In the genomic region with DNA sequence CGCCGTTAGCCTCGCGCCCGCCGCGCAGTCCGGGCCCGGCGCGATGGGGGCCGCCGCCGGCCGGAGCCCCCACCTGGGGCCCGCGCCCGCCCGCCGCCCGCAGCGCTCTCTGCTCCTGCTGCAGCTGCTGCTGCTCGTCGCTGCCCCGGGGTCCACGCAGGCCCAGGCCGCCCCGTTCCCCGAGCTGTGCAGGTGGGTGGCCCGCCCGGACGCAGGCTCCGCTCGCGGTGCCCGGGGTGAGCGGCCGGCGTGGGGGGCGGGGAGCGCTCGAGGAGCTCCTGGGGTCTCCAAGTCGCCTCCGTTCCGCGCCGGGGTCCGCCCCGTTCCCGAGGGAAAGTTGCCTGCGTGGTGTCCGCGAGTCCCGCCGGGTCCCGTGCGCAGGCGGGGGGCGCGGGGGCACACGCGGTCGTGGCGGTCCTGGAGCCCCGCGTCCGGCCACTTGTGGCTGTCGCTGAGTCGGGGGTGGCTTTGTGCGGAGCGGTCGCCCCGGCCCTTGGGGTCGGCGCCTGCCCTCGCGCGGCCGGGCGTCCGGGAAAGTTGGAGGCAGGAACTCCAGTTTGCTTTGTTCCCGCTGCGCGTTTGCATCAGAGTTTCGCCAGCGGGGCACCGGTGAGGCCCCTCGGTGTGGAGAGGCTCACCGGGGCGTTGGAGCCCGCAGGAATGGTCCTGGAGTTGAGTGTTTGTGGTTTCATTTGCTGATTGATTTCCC, we compare ENCODE assay signal across 2 cellular contexts.
TF ChIP-seq lines count a peak whose summit lies in the region.

No MANE protein-coding gene starts in this region.

TF ChIP-seq in SK-N-SH treated with all-trans-retinoic acid at 6 μM for 48 hours, 23 proteins besides CTCF, POLR2A, EP300 and RAD21 (continued from another document):
- TF ChIP-seq OSR1 (CRISPR knock-in tag; IDR thresholded peaks at IDR 0.05) (no peak), ESRRG (CRISPR knock-in tag; IDR thresholded peaks at IDR 0.05) (no peak), ZNF8 (CRISPR knock-in tag; IDR thresholded peaks at IDR 0.05) (no peak), ISL1 (CRISPR knock-in tag; IDR thresholded peaks at IDR 0.05) (no peak), TOX (CRISPR knock-in tag; IDR thresholded peaks at IDR 0.05; ENCODE audit: borderline replicate concordance) (no peak), ZFP30 (CRISPR knock-in tag; IDR thresholded peaks at IDR 0.05) (no peak), ZC3H10 (CRISPR knock-in tag; IDR thresholded peaks at IDR 0.05) (no peak), ARNTL (CRISPR knock-in tag; IDR thresholded peaks at IDR 0.05; ENCODE audit: borderline replicate concordance, low read depth) (no peak), TCF4 (CRISPR knock-in tag; IDR thresholded peaks at IDR 0.05; ENCODE audit: borderline replicate concordance) (no peak), RARB (CRISPR knock-in tag; IDR thresholded peaks at IDR 0.05) (no peak), ZNF70 (CRISPR knock-in tag; IDR thresholded peaks at IDR 0.05) (no peak), CSDC2 (CRISPR knock-in tag; IDR thresholded peaks at IDR 0.05) (no peak), GLIS3 (CRISPR knock-in tag; IDR thresholded peaks at IDR 0.05) (no peak), SNAI2 (CRISPR knock-in tag; IDR thresholded peaks at IDR 0.05) (no peak)
- TF ChIP-seq, protein P1, sequence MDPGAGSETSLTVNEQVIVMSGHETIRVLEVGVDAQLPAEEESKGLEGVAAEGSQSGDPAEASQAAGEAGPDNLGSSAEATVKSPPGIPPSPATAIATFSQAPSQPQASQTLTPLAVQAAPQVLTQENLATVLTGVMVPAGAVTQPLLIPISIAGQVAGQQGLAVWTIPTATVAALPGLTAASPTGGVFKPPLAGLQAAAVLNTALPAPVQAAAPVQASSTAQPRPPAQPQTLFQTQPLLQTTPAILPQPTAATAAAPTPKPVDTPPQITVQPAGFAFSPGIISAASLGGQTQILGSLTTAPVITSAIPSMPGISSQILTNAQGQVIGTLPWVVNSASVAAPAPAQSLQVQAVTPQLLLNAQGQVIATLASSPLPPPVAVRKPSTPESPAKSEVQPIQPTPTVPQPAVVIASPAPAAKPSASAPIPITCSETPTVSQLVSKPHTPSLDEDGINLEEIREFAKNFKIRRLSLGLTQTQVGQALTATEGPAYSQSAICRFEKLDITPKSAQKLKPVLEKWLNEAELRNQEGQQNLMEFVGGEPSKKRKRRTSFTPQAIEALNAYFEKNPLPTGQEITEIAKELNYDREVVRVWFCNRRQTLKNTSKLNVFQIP (CRISPR knock-in tag; IDR thresholded peaks at IDR 0.05; ENCODE audit: borderline replicate concordance, low read depth), result no peak
- TF ChIP-seq, protein P2, sequence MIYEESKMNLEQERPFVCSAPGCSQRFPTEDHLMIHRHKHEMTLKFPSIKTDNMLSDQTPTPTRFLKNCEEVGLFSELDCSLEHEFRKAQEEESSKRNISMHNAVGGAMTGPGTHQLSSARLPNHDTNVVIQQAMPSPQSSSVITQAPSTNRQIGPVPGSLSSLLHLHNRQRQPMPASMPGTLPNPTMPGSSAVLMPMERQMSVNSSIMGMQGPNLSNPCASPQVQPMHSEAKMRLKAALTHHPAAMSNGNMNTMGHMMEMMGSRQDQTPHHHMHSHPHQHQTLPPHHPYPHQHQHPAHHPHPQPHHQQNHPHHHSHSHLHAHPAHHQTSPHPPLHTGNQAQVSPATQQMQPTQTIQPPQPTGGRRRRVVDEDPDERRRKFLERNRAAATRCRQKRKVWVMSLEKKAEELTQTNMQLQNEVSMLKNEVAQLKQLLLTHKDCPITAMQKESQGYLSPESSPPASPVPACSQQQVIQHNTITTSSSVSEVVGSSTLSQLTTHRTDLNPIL (CRISPR knock-in tag; IDR thresholded peaks at IDR 0.05; ENCODE audit: low read depth), result no peak
- TF ChIP-seq, protein P3, sequence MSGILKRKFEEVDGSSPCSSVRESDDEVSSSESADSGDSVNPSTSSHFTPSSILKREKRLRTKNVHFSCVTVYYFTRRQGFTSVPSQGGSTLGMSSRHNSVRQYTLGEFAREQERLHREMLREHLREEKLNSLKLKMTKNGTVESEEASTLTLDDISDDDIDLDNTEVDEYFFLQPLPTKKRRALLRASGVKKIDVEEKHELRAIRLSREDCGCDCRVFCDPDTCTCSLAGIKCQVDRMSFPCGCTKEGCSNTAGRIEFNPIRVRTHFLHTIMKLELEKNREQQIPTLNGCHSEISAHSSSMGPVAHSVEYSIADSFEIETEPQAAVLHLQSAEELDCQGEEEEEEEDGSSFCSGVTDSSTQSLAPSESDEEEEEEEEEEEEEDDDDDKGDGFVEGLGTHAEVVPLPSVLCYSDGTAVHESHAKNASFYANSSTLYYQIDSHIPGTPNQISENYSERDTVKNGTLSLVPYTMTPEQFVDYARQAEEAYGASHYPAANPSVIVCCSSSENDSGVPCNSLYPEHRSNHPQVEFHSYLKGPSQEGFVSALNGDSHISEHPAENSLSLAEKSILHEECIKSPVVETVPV (CRISPR knock-in tag; IDR thresholded peaks at IDR 0.05), result no peak
- TF ChIP-seq, protein P4, sequence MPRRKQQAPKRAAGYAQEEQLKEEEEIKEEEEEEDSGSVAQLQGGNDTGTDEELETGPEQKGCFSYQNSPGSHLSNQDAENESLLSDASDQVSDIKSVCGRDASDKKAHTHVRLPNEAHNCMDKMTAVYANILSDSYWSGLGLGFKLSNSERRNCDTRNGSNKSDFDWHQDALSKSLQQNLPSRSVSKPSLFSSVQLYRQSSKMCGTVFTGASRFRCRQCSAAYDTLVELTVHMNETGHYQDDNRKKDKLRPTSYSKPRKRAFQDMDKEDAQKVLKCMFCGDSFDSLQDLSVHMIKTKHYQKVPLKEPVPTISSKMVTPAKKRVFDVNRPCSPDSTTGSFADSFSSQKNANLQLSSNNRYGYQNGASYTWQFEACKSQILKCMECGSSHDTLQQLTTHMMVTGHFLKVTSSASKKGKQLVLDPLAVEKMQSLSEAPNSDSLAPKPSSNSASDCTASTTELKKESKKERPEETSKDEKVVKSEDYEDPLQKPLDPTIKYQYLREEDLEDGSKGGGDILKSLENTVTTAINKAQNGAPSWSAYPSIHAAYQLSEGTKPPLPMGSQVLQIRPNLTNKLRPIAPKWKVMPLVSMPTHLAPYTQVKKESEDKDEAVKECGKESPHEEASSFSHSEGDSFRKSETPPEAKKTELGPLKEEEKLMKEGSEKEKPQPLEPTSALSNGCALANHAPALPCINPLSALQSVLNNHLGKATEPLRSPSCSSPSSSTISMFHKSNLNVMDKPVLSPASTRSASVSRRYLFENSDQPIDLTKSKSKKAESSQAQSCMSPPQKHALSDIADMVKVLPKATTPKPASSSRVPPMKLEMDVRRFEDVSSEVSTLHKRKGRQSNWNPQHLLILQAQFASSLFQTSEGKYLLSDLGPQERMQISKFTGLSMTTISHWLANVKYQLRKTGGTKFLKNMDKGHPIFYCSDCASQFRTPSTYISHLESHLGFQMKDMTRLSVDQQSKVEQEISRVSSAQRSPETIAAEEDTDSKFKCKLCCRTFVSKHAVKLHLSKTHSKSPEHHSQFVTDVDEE (CRISPR knock-in tag; IDR thresholded peaks at IDR 0.05), result no peak

TF ChIP-seq in HepG2, 621 proteins besides CTCF, POLR2A, EP300 and RAD21 (continued from another document and continues in another):
- TF ChIP-seq, protein P5, sequence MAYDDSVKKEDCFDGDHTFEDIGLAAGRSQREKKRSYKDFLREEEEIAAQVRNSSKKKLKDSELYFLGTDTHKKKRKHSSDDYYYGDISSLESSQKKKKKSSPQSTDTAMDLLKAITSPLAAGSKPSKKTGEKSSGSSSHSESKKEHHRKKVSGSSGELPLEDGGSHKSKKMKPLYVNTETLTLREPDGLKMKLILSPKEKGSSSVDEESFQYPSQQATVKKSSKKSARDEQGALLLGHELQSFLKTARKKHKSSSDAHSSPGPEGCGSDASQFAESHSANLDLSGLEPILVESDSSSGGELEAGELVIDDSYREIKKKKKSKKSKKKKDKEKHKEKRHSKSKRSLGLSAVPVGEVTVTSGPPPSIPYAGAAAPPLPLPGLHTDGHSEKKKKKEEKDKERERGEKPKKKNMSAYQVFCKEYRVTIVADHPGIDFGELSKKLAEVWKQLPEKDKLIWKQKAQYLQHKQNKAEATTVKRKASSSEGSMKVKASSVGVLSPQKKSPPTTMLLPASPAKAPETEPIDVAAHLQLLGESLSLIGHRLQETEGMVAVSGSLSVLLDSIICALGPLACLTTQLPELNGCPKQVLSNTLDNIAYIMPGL (CRISPR knock-in tag; IDR thresholded peaks at IDR 0.05; ENCODE audit: borderline replicate concordance in 1 of 2, low read depth in 1 of 2), result 0 out of 4 replicates have a peak, but pooled peaks of 1 of the 2 experiments have one; percentile 4
- TF ChIP-seq, protein P6, sequence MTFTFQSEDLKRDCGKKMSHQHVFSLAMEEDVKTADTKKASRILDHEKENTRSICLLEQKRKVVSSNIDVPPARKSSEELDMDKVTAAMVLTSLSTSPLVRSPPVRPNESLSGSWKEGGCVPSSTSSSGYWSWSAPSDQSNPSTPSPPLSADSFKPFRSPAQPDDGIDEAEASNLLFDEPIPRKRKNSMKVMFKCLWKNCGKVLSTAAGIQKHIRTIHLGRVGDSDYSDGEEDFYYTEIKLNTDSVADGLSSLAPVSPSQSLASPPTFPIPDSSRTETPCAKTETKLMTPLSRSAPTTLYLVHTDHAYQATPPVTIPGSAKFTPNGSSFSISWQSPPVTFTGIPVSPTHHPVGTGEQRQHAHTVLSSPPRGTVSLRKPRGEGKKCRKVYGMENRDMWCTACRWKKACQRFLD (CRISPR knock-in tag; IDR thresholded peaks at IDR 0.05; ENCODE audit: borderline replicate concordance), result 0 out of 2 replicates have a peak, but pooled peaks have one; percentile 50
- TF ChIP-seq CBFB (CRISPR knock-in tag; IDR thresholded peaks at IDR 0.05), result 0 out of 2 replicates have a peak, but pooled peaks have one; percentile 14
- peak; percentile 52; the same call in 1 of the 2 replicates for TF ChIP-seq ZNF607 (CRISPR knock-in tag; IDR thresholded peaks at IDR 0.05; ENCODE audit: borderline replicate concordance)
- TF ChIP-seq, protein P7, sequence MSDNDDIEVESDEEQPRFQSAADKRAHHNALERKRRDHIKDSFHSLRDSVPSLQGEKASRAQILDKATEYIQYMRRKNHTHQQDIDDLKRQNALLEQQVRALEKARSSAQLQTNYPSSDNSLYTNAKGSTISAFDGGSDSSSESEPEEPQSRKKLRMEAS (IDR thresholded peaks at IDR 0.05), result peak; percentile 11
- 0 out of 2 replicates have a peak, but pooled peaks have one; percentile 71 for TF ChIP-seq ZSCAN12 (CRISPR knock-in tag; IDR thresholded peaks at IDR 0.05)
- TF ChIP-seq, protein P8, sequence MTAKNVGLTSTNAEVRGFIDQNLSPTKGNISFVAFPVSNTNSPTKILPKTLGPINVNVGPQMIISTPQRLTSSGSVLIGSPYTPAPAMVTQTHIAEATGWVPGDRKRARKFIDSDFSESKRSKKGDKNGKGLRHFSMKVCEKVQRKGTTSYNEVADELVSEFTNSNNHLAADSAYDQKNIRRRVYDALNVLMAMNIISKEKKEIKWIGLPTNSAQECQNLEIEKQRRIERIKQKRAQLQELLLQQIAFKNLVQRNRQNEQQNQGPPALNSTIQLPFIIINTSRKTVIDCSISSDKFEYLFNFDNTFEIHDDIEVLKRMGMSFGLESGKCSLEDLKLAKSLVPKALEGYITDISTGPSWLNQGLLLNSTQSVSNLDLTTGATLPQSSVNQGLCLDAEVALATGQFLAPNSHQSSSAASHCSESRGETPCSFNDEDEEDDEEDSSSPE (CRISPR knock-in tag; IDR thresholded peaks at IDR 0.05), result no peak
- TF ChIP-seq NR2F6 (IDR thresholded peaks at IDR 0.05), result no peak
- no peak for TF ChIP-seq NR2F6 (CRISPR knock-in tag; IDR thresholded peaks at IDR 0.05)
- TF ChIP-seq, protein P9, sequence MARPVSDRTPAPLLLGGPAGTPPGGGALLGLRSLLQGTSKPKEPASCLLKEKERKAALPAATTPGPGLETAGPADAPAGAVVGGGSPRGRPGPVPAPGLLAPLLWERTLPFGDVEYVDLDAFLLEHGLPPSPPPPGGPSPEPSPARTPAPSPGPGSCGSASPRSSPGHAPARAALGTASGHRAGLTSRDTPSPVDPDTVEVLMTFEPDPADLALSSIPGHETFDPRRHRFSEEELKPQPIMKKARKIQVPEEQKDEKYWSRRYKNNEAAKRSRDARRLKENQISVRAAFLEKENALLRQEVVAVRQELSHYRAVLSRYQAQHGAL (CRISPR knock-in tag; IDR thresholded peaks at IDR 0.05; ENCODE audit: not compliant biosample characterization), result no peak
- TF ChIP-seq, protein P10, sequence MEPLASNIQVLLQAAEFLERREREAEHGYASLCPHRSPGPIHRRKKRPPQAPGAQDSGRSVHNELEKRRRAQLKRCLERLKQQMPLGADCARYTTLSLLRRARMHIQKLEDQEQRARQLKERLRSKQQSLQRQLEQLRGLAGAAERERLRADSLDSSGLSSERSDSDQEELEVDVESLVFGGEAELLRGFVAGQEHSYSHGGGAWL (CRISPR knock-in tag; IDR thresholded peaks at IDR 0.05), result peak; percentile 63
- no peak for TF ChIP-seq GTF3A (CRISPR knock-in tag; conservative IDR thresholded peaks at IDR 0.05)
- TF ChIP-seq, protein P11, sequence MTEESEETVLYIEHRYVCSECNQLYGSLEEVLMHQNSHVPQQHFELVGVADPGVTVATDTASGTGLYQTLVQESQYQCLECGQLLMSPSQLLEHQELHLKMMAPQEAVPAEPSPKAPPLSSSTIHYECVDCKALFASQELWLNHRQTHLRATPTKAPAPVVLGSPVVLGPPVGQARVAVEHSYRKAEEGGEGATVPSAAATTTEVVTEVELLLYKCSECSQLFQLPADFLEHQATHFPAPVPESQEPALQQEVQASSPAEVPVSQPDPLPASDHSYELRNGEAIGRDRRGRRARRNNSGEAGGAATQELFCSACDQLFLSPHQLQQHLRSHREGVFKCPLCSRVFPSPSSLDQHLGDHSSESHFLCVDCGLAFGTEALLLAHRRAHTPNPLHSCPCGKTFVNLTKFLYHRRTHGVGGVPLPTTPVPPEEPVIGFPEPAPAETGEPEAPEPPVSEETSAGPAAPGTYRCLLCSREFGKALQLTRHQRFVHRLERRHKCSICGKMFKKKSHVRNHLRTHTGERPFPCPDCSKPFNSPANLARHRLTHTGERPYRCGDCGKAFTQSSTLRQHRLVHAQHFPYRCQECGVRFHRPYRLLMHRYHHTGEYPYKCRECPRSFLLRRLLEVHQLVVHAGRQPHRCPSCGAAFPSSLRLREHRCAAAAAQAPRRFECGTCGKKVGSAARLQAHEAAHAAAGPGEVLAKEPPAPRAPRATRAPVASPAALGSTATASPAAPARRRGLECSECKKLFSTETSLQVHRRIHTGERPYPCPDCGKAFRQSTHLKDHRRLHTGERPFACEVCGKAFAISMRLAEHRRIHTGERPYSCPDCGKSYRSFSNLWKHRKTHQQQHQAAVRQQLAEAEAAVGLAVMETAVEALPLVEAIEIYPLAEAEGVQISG (CRISPR knock-in tag; IDR thresholded peaks at IDR 0.05), result peak; percentile 47; the same call in 1 of the 2 replicates
- TF ChIP-seq, protein P12, sequence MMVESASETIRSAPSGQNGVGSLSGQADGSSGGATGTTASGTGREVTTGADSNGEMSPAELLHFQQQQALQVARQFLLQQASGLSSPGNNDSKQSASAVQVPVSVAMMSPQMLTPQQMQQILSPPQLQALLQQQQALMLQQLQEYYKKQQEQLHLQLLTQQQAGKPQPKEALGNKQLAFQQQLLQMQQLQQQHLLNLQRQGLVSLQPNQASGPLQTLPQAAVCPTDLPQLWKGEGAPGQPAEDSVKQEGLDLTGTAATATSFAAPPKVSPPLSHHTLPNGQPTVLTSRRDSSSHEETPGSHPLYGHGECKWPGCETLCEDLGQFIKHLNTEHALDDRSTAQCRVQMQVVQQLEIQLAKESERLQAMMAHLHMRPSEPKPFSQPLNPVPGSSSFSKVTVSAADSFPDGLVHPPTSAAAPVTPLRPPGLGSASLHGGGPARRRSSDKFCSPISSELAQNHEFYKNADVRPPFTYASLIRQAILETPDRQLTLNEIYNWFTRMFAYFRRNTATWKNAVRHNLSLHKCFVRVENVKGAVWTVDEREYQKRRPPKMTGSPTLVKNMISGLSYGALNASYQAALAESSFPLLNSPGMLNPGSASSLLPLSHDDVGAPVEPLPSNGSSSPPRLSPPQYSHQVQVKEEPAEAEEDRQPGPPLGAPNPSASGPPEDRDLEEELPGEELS (CRISPR knock-in tag; IDR thresholded peaks at IDR 0.05), result 0 out of 2 replicates have a peak, but pooled peaks have one; percentile 12
- TF ChIP-seq ASH2L (IDR thresholded peaks at IDR 0.05; ENCODE audit: insufficient read length, low read depth, low read length), result peak; percentile 43
- TF ChIP-seq PTBP1 (IDR thresholded peaks at IDR 0.05; ENCODE audit: low read depth, low read length, poor library complexity, severe bottlenecking), result peak; percentile 53
- peak; percentile 47; the same call in 1 of the 2 replicates for TF ChIP-seq HOXA9 (CRISPR knock-in tag; IDR thresholded peaks at IDR 0.05; ENCODE audit: borderline replicate concordance)
- no peak for TF ChIP-seq ATF1 (CRISPR knock-in tag; IDR thresholded peaks at IDR 0.05)
- TF ChIP-seq ZNF768 (CRISPR knock-in tag; IDR thresholded peaks at IDR 0.05), result peak; percentile 58
